In the genomic region with DNA sequence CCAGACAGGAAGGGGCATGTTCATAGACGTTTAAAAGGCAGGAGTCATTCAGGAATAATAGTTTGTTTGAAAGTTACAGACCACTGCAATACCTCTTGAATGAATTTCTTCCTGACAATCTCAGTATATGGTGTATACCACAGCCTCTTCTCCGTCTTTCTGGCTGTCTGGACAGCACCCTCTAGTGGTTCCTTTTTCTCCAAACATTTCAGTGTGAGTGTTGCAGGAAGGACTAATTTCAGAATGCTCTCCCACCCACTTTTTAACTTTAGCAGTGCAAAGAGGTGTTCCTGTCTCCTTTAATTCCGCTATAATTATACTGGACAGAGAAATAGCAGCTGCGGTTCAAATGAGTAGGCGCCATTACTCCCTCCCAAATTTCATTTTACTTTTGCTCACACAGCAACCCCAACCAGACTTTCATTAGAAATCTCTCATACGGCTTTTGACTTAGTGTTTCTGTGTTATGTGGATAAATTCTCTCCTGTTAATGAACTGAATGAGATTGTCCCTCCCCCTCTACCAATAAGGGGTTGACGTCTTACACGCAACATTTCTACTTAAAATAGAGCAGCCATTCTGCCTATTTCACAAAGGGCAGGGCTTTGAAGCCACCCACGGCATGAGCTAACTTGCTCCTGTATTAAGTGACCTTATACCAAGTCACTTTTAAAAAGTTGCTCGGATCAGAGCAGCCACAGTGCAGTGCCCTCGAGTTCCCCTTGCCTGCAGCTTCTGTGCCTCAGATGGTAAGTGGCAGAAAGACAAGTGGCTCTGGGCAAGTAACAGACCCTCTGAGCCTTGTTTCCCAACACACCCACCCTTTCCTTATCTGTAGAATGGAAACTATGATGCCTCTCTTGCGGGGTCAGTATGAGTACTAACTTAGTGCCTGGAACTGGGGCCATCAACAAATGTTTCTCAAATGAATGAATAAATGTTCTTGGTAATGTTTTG, we compare ENCODE assay signal across 1 cellular context.
TF ChIP-seq lines count a peak whose summit lies in the region.

No MANE protein-coding gene starts in this region.

TF ChIP-seq in SK-N-SH treated with all-trans-retinoic acid at 6 μM for 48 hours, 23 proteins besides CTCF, POLR2A, EP300 and RAD21 (continued from another document):
- TF ChIP-seq PATZ1 (CRISPR knock-in tag; IDR thresholded peaks at IDR 0.05; ENCODE audit: borderline replicate concordance) (no peak), GLIS3 (CRISPR knock-in tag; IDR thresholded peaks at IDR 0.05) (no peak), ESRRG (CRISPR knock-in tag; IDR thresholded peaks at IDR 0.05) (no peak), POU6F1 (CRISPR knock-in tag; IDR thresholded peaks at IDR 0.05; ENCODE audit: borderline replicate concordance, low read depth) (no peak), RARB (CRISPR knock-in tag; IDR thresholded peaks at IDR 0.05) (no peak)
